1 cellular context compared by ENCODE assay signal in the genomic region with DNA sequence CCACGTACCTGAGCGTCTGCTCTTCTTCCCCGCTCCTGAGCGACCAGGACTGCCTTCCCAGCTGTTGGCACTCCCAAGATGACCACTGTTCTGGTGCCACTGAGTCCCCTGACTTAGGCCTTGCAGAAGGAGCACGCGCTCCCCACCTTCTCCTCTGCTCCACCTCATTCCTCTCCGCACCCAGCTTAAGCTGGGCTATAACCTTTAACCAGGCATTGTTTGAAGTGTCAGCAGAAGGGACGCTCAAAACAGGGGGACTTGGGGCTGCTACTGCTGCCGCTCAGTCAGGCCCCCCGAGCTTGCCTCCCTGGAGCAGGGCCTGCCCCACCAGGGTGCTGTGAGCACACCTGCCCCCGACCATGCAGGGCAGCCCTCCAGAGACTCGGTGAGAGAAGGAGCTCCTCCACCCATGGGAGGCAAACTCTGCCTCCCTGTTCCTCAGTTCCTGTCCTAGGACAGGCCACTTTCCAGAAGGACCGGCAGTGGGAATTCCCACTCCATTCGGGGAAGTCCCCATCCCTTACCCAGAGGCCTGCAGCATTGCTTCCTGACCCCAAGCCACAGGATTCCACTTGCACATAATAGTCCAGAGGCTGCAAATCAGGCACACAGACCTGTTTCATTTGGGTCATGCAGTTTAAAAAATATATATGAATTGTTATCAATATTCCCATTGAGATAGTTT.
TF ChIP-seq lines count a peak whose summit lies in the region.

No MANE protein-coding gene starts in this region.

TF ChIP-seq in GM12878, 131 proteins besides CTCF, POLR2A, EP300 and RAD21:
- TF ChIP-seq IKZF1 (conservative IDR thresholded peaks at IDR 0.05) = peak; percentile 61
- TF ChIP-seq SMARCA5 (IDR thresholded peaks at IDR 0.05) = no peak
- TF ChIP-seq, protein P1, sequence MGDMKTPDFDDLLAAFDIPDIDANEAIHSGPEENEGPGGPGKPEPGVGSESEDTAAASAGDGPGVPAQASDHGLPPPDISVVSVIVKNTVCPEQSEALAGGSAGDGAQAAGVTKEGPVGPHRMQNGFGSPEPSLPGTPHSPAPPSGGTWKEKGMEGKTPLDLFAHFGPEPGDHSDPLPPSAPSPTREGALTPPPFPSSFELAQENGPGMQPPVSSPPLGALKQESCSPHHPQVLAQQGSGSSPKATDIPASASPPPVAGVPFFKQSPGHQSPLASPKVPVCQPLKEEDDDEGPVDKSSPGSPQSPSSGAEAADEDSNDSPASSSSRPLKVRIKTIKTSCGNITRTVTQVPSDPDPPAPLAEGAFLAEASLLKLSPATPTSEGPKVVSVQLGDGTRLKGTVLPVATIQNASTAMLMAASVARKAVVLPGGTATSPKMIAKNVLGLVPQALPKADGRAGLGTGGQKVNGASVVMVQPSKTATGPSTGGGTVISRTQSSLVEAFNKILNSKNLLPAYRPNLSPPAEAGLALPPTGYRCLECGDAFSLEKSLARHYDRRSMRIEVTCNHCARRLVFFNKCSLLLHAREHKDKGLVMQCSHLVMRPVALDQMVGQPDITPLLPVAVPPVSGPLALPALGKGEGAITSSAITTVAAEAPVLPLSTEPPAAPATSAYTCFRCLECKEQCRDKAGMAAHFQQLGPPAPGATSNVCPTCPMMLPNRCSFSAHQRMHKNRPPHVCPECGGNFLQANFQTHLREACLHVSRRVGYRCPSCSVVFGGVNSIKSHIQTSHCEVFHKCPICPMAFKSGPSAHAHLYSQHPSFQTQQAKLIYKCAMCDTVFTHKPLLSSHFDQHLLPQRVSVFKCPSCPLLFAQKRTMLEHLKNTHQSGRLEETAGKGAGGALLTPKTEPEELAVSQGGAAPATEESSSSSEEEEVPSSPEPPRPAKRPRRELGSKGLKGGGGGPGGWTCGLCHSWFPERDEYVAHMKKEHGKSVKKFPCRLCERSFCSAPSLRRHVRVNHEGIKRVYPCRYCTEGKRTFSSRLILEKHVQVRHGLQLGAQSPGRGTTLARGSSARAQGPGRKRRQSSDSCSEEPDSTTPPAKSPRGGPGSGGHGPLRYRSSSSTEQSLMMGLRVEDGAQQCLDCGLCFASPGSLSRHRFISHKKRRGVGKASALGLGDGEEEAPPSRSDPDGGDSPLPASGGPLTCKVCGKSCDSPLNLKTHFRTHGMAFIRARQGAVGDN (IDR thresholded peaks at IDR 0.05) = 0 out of 2 replicates have a peak, but pooled peaks have one; percentile 5
- TF ChIP-seq, protein P2, sequence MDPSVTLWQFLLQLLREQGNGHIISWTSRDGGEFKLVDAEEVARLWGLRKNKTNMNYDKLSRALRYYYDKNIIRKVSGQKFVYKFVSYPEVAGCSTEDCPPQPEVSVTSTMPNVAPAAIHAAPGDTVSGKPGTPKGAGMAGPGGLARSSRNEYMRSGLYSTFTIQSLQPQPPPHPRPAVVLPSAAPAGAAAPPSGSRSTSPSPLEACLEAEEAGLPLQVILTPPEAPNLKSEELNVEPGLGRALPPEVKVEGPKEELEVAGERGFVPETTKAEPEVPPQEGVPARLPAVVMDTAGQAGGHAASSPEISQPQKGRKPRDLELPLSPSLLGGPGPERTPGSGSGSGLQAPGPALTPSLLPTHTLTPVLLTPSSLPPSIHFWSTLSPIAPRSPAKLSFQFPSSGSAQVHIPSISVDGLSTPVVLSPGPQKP (IDR thresholded peaks at IDR 0.05; ENCODE audit: low read depth, low read length) = no peak
- TF ChIP-seq, protein P3, sequence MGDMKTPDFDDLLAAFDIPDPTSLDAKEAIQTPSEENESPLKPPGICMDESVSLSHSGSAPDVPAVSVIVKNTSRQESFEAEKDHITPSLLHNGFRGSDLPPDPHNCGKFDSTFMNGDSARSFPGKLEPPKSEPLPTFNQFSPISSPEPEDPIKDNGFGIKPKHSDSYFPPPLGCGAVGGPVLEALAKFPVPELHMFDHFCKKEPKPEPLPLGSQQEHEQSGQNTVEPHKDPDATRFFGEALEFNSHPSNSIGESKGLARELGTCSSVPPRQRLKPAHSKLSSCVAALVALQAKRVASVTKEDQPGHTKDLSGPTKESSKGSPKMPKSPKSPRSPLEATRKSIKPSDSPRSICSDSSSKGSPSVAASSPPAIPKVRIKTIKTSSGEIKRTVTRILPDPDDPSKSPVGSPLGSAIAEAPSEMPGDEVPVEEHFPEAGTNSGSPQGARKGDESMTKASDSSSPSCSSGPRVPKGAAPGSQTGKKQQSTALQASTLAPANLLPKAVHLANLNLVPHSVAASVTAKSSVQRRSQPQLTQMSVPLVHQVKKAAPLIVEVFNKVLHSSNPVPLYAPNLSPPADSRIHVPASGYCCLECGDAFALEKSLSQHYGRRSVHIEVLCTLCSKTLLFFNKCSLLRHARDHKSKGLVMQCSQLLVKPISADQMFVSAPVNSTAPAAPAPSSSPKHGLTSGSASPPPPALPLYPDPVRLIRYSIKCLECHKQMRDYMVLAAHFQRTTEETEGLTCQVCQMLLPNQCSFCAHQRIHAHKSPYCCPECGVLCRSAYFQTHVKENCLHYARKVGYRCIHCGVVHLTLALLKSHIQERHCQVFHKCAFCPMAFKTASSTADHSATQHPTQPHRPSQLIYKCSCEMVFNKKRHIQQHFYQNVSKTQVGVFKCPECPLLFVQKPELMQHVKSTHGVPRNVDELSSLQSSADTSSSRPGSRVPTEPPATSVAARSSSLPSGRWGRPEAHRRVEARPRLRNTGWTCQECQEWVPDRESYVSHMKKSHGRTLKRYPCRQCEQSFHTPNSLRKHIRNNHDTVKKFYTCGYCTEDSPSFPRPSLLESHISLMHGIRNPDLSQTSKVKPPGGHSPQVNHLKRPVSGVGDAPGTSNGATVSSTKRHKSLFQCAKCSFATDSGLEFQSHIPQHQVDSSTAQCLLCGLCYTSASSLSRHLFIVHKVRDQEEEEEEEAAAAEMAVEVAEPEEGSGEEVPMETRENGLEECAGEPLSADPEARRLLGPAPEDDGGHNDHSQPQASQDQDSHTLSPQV (IDR thresholded peaks at IDR 0.05) = 0 out of 2 replicates have a peak, but pooled peaks have one; percentile 8
- TF ChIP-seq, protein P4, sequence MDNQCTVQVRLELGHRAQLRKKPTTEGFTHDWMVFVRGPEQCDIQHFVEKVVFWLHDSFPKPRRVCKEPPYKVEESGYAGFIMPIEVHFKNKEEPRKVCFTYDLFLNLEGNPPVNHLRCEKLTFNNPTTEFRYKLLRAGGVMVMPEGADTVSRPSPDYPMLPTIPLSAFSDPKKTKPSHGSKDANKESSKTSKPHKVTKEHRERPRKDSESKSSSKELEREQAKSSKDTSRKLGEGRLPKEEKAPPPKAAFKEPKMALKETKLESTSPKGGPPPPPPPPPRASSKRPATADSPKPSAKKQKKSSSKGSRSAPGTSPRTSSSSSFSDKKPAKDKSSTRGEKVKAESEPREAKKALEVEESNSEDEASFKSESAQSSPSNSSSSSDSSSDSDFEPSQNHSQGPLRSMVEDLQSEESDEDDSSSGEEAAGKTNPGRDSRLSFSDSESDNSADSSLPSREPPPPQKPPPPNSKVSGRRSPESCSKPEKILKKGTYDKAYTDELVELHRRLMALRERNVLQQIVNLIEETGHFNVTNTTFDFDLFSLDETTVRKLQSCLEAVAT (IDR thresholded peaks at IDR 0.05) = peak; percentile 85
- no peak for TF ChIP-seq FOXK2 (IDR thresholded peaks at IDR 0.05)
- TF ChIP-seq EED (IDR thresholded peaks at IDR 0.05; ENCODE audit: low read depth) = peak; percentile 59
- TF ChIP-seq IKZF2 (IDR thresholded peaks at IDR 0.05) = peak; percentile 49 to 50; a peak in 3 of 4 replicates
